ENCODE assay signal across 1 cellular context in the genomic region with DNA sequence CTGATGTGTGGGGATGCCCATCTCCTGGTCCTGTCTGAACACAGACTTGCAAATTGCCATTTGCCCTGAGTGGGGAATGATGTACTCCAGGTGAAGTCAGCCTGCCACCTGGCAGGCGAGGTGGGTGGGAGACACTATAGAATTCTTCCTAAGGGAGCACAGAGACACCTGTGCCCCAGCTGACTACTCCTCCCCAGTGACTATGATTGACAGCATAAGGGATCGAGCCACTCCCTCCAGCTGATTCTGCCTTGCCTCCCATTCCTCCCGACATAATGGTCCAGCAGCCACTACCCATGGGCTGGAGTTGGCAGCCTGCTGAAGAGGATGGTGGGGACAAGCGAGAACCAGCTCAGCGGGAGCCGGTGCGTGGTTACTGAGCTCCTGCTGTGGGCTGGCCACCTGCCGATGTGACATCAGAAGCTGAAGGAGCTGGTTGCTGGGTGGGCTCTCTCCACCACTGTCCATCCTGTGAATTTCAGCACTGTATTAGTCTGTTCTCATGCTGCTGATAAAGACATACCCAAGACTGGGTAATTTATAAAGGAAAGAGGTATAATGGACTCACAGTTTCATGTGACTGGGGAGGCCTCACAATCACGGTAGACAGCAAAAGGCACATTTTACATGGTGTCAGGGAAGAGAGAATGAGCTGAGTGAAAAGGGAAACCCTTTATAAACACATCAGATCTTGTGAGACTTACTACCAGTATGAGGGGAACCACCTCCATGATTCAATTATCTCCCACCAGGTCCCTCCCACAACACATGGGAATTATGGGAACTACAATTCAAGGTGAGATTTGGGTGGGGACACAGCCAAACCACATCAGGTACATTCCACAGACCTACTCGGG.
TF ChIP-seq lines count a peak whose summit lies in the region.

No MANE protein-coding gene starts in this region.

TF ChIP-seq in WTC11, 78 proteins besides CTCF, POLR2A, EP300 and RAD21 (continued from another document):
- TF ChIP-seq, protein P1, sequence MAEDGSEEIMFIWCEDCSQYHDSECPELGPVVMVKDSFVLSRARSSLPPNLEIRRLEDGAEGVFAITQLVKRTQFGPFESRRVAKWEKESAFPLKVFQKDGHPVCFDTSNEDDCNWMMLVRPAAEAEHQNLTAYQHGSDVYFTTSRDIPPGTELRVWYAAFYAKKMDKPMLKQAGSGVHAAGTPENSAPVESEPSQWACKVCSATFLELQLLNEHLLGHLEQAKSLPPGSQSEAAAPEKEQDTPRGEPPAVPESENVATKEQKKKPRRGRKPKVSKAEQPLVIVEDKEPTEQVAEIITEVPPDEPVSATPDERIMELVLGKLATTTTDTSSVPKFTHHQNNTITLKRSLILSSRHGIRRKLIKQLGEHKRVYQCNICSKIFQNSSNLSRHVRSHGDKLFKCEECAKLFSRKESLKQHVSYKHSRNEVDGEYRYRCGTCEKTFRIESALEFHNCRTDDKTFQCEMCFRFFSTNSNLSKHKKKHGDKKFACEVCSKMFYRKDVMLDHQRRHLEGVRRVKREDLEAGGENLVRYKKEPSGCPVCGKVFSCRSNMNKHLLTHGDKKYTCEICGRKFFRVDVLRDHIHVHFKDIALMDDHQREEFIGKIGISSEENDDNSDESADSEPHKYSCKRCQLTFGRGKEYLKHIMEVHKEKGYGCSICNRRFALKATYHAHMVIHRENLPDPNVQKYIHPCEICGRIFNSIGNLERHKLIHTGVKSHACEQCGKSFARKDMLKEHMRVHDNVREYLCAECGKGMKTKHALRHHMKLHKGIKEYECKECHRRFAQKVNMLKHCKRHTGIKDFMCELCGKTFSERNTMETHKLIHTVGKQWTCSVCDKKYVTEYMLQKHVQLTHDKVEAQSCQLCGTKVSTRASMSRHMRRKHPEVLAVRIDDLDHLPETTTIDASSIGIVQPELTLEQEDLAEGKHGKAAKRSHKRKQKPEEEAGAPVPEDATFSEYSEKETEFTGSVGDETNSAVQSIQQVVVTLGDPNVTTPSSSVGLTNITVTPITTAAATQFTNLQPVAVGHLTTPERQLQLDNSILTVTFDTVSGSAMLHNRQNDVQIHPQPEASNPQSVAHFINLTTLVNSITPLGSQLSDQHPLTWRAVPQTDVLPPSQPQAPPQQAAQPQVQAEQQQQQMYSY (CRISPR knock-in tag; IDR thresholded peaks at IDR 0.05) = no peak
- TF ChIP-seq ESRRA (CRISPR knock-in tag; IDR thresholded peaks at IDR 0.05; ENCODE audit: borderline replicate concordance) = no peak
- TF ChIP-seq NFE2L1 (CRISPR knock-in tag; IDR thresholded peaks at IDR 0.05) = no peak
- no peak for TF ChIP-seq ZNF423 (CRISPR knock-in tag; IDR thresholded peaks at IDR 0.05)
- no peak for TF ChIP-seq TP53 (CRISPR knock-in tag; IDR thresholded peaks at IDR 0.05)
- TF ChIP-seq, protein P2, sequence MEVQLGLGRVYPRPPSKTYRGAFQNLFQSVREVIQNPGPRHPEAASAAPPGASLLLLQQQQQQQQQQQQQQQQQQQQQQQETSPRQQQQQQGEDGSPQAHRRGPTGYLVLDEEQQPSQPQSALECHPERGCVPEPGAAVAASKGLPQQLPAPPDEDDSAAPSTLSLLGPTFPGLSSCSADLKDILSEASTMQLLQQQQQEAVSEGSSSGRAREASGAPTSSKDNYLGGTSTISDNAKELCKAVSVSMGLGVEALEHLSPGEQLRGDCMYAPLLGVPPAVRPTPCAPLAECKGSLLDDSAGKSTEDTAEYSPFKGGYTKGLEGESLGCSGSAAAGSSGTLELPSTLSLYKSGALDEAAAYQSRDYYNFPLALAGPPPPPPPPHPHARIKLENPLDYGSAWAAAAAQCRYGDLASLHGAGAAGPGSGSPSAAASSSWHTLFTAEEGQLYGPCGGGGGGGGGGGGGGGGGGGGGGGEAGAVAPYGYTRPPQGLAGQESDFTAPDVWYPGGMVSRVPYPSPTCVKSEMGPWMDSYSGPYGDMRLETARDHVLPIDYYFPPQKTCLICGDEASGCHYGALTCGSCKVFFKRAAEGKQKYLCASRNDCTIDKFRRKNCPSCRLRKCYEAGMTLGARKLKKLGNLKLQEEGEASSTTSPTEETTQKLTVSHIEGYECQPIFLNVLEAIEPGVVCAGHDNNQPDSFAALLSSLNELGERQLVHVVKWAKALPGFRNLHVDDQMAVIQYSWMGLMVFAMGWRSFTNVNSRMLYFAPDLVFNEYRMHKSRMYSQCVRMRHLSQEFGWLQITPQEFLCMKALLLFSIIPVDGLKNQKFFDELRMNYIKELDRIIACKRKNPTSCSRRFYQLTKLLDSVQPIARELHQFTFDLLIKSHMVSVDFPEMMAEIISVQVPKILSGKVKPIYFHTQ (CRISPR knock-in tag; IDR thresholded peaks at IDR 0.05) = no peak
- TF ChIP-seq CREB1 (CRISPR knock-in tag; IDR thresholded peaks at IDR 0.05) = no peak
- TF ChIP-seq, protein P3, sequence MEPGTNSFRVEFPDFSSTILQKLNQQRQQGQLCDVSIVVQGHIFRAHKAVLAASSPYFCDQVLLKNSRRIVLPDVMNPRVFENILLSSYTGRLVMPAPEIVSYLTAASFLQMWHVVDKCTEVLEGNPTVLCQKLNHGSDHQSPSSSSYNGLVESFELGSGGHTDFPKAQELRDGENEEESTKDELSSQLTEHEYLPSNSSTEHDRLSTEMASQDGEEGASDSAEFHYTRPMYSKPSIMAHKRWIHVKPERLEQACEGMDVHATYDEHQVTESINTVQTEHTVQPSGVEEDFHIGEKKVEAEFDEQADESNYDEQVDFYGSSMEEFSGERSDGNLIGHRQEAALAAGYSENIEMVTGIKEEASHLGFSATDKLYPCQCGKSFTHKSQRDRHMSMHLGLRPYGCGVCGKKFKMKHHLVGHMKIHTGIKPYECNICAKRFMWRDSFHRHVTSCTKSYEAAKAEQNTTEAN (CRISPR knock-in tag; IDR thresholded peaks at IDR 0.05) = no peak
- TF ChIP-seq ETV6 (CRISPR knock-in tag; IDR thresholded peaks at IDR 0.05) = no peak
- TF ChIP-seq, protein P4, sequence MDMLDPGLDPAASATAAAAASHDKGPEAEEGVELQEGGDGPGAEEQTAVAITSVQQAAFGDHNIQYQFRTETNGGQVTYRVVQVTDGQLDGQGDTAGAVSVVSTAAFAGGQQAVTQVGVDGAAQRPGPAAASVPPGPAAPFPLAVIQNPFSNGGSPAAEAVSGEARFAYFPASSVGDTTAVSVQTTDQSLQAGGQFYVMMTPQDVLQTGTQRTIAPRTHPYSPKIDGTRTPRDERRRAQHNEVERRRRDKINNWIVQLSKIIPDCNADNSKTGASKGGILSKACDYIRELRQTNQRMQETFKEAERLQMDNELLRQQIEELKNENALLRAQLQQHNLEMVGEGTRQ (CRISPR knock-in tag; IDR thresholded peaks at IDR 0.05) = no peak
- no peak for TF ChIP-seq ZNF671 (CRISPR knock-in tag; IDR thresholded peaks at IDR 0.05)
TF ChIP-seq in WTC11: peak in this region for 0.
